In the genomic region with DNA sequence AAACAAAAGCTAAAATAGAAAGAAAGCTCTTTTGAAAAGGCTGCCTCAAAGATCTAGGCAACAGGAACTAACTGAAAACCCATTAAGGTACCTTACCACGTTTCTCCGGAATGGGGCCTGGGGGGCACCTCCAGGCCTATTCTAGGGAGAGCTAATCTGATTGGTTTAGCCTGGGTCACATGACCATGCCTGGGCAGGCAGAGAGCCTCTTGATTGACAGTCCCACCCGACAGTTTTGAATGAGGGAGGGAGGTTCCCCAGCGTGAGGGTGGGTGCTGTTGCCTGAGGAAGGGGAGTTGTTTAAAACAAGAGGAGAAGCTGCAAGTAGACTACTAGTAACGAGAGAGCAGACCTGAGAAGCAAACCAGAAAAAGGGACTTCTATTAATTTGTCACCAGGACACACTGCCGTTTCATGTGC, we compare ENCODE assay signal across 1 cellular context.
TF ChIP-seq lines count a peak whose summit lies in the region.

No MANE protein-coding gene starts in this region.

TF ChIP-seq in HepG2, 621 proteins besides CTCF, POLR2A, EP300 and RAD21 (continued from another document and continues in another):
- TF ChIP-seq, protein P1, sequence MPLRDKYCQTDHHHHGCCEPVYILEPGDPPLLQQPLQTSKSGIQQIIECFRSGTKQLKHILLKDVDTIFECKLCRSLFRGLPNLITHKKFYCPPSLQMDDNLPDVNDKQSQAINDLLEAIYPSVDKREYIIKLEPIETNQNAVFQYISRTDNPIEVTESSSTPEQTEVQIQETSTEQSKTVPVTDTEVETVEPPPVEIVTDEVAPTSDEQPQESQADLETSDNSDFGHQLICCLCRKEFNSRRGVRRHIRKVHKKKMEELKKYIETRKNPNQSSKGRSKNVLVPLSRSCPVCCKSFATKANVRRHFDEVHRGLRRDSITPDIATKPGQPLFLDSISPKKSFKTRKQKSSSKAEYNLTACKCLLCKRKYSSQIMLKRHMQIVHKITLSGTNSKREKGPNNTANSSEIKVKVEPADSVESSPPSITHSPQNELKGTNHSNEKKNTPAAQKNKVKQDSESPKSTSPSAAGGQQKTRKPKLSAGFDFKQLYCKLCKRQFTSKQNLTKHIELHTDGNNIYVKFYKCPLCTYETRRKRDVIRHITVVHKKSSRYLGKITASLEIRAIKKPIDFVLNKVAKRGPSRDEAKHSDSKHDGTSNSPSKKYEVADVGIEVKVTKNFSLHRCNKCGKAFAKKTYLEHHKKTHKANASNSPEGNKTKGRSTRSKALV (CRISPR knock-in tag; IDR thresholded peaks at IDR 0.05): no peak
- no peak for TF ChIP-seq ZNF644 (CRISPR knock-in tag; IDR thresholded peaks at IDR 0.05; ENCODE audit: low read depth)
- TF ChIP-seq, protein P2, sequence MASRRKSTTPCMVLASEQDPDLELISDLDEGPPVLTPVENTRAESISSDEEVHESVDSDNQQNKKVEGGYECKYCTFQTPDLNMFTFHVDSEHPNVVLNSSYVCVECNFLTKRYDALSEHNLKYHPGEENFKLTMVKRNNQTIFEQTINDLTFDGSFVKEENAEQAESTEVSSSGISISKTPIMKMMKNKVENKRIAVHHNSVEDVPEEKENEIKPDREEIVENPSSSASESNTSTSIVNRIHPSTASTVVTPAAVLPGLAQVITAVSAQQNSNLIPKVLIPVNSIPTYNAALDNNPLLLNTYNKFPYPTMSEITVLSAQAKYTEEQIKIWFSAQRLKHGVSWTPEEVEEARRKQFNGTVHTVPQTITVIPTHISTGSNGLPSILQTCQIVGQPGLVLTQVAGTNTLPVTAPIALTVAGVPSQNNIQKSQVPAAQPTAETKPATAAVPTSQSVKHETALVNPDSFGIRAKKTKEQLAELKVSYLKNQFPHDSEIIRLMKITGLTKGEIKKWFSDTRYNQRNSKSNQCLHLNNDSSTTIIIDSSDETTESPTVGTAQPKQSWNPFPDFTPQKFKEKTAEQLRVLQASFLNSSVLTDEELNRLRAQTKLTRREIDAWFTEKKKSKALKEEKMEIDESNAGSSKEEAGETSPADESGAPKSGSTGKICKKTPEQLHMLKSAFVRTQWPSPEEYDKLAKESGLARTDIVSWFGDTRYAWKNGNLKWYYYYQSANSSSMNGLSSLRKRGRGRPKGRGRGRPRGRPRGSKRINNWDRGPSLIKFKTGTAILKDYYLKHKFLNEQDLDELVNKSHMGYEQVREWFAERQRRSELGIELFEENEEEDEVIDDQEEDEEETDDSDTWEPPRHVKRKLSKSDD (CRISPR knock-in tag; IDR thresholded peaks at IDR 0.05; ENCODE audit: low read depth): no peak
- TF ChIP-seq KAT2B (IDR thresholded peaks at IDR 0.05; ENCODE audit: borderline replicate concordance, low read depth, low read length): no peak
- no peak for TF ChIP-seq ARNT (IDR thresholded peaks at IDR 0.05)
- no peak for TF ChIP-seq ZNF747 (CRISPR knock-in tag; IDR thresholded peaks at IDR 0.05; ENCODE audit: borderline replicate concordance)
- TF ChIP-seq, protein P3, sequence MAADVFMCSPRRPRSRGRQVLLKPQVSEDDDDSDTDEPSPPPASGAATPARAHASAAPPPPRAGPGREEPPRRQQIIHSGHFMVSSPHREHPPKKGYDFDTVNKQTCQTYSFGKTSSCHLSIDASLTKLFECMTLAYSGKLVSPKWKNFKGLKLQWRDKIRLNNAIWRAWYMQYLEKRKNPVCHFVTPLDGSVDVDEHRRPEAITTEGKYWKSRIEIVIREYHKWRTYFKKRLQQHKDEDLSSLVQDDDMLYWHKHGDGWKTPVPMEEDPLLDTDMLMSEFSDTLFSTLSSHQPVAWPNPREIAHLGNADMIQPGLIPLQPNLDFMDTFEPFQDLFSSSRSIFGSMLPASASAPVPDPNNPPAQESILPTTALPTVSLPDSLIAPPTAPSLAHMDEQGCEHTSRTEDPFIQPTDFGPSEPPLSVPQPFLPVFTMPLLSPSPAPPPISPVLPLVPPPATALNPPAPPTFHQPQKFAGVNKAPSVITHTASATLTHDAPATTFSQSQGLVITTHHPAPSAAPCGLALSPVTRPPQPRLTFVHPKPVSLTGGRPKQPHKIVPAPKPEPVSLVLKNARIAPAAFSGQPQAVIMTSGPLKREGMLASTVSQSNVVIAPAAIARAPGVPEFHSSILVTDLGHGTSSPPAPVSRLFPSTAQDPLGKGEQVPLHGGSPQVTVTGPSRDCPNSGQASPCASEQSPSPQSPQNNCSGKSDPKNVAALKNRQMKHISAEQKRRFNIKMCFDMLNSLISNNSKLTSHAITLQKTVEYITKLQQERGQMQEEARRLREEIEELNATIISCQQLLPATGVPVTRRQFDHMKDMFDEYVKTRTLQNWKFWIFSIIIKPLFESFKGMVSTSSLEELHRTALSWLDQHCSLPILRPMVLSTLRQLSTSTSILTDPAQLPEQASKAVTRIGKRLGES (CRISPR knock-in tag; IDR thresholded peaks at IDR 0.05; ENCODE audit: borderline replicate concordance): no peak
- TF ChIP-seq, protein P4, sequence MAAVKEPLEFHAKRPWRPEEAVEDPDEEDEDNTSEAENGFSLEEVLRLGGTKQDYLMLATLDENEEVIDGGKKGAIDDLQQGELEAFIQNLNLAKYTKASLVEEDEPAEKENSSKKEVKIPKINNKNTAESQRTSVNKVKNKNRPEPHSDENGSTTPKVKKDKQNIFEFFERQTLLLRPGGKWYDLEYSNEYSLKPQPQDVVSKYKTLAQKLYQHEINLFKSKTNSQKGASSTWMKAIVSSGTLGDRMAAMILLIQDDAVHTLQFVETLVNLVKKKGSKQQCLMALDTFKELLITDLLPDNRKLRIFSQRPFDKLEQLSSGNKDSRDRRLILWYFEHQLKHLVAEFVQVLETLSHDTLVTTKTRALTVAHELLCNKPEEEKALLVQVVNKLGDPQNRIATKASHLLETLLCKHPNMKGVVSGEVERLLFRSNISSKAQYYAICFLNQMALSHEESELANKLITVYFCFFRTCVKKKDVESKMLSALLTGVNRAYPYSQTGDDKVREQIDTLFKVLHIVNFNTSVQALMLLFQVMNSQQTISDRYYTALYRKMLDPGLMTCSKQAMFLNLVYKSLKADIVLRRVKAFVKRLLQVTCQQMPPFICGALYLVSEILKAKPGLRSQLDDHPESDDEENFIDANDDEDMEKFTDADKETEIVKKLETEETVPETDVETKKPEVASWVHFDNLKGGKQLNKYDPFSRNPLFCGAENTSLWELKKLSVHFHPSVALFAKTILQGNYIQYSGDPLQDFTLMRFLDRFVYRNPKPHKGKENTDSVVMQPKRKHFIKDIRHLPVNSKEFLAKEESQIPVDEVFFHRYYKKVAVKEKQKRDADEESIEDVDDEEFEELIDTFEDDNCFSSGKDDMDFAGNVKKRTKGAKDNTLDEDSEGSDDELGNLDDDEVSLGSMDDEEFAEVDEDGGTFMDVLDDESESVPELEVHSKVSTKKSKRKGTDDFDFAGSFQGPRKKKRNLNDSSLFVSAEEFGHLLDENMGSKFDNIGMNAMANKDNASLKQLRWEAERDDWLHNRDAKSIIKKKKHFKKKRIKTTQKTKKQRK (IDR thresholded peaks at IDR 0.05; ENCODE audit: low read length): no peak
- TF ChIP-seq SOX5 (CRISPR knock-in tag; IDR thresholded peaks at IDR 0.05; ENCODE audit: borderline replicate concordance): no peak
- TF ChIP-seq CCDC6 (CRISPR knock-in tag; IDR thresholded peaks at IDR 0.05): no peak
- no peak for TF ChIP-seq GZF1 (CRISPR knock-in tag; IDR thresholded peaks at IDR 0.05)
- TF ChIP-seq, protein P5, sequence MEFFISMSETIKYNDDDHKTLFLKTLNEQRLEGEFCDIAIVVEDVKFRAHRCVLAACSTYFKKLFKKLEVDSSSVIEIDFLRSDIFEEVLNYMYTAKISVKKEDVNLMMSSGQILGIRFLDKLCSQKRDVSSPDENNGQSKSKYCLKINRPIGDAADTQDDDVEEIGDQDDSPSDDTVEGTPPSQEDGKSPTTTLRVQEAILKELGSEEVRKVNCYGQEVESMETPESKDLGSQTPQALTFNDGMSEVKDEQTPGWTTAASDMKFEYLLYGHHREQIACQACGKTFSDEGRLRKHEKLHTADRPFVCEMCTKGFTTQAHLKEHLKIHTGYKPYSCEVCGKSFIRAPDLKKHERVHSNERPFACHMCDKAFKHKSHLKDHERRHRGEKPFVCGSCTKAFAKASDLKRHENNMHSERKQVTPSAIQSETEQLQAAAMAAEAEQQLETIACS (CRISPR knock-in tag; IDR thresholded peaks at IDR 0.05): no peak; the same call in 1 of the 2 replicates
- TF ChIP-seq, protein P6, sequence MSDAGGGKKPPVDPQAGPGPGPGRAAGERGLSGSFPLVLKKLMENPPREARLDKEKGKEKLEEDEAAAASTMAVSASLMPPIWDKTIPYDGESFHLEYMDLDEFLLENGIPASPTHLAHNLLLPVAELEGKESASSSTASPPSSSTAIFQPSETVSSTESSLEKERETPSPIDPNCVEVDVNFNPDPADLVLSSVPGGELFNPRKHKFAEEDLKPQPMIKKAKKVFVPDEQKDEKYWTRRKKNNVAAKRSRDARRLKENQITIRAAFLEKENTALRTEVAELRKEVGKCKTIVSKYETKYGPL (CRISPR knock-in tag; IDR thresholded peaks at IDR 0.05): no peak
- TF ChIP-seq ZNF3 (CRISPR knock-in tag; IDR thresholded peaks at IDR 0.05): no peak
- no peak for TF ChIP-seq PTBP1 (IDR thresholded peaks at IDR 0.05; ENCODE audit: low read depth, low read length, poor library complexity, severe bottlenecking)
- TF ChIP-seq ZNF12 (CRISPR knock-in tag; IDR thresholded peaks at IDR 0.05): no peak
- TF ChIP-seq, protein P7, sequence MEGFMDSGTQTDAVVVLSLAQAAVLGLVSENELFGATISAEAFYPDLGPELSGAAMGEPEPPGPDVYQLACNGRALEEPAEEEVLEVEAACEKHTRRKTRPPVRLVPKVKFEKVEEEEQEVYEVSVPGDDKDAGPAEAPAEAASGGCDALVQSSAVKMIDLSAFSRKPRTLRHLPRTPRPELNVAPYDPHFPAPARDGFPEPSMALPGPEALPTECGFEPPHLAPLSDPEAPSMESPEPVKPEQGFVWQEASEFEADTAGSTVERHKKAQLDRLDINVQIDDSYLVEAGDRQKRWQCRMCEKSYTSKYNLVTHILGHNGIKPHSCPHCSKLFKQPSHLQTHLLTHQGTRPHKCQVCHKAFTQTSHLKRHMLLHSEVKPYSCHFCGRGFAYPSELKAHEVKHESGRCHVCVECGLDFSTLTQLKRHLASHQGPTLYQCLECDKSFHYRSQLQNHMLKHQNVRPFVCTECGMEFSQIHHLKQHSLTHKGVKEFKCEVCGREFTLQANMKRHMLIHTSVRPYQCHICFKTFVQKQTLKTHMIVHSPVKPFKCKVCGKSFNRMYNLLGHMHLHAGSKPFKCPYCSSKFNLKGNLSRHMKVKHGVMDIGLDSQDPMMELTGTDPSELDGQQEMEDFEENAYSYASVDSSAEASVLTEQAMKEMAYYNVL (CRISPR knock-in tag; IDR thresholded peaks at IDR 0.05; ENCODE audit: borderline replicate concordance): no peak
- TF ChIP-seq MEIS2 (CRISPR knock-in tag; IDR thresholded peaks at IDR 0.05): 0 out of 2 replicates have a peak, but pooled peaks have one; percentile 25
- no peak for TF ChIP-seq KDM3A (CRISPR knock-in tag; IDR thresholded peaks at IDR 0.05; ENCODE audit: low read depth)
- TF ChIP-seq MED13 (CRISPR knock-in tag; IDR thresholded peaks at IDR 0.05): no peak
- no peak for TF ChIP-seq ZNF713 (CRISPR knock-in tag; IDR thresholded peaks at IDR 0.05)
- no peak for TF ChIP-seq ZNF879 (CRISPR knock-in tag; IDR thresholded peaks at IDR 0.05)
- peak; percentile 80 for TF ChIP-seq NFYB (CRISPR knock-in tag; IDR thresholded peaks at IDR 0.05)
- TF ChIP-seq PHF5A (CRISPR knock-in tag; IDR thresholded peaks at IDR 0.05; ENCODE audit: low read depth, unreplicated experiment): no peak
- TF ChIP-seq ZSCAN21 (CRISPR knock-in tag; IDR thresholded peaks at IDR 0.05; ENCODE audit: borderline replicate concordance): no peak
- 0 out of 2 replicates have a peak, but pooled peaks have one; percentile 54 for TF ChIP-seq ZNF256 (CRISPR knock-in tag; conservative IDR thresholded peaks at IDR 0.05)
- TF ChIP-seq, protein P8, sequence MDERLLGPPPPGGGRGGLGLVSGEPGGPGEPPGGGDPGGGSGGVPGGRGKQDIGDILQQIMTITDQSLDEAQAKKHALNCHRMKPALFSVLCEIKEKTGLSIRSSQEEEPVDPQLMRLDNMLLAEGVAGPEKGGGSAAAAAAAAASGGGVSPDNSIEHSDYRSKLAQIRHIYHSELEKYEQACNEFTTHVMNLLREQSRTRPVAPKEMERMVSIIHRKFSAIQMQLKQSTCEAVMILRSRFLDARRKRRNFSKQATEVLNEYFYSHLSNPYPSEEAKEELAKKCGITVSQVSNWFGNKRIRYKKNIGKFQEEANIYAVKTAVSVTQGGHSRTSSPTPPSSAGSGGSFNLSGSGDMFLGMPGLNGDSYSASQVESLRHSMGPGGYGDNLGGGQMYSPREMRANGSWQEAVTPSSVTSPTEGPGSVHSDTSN (CRISPR knock-in tag; IDR thresholded peaks at IDR 0.05): peak; percentile 87
- TF ChIP-seq RORA (CRISPR knock-in tag; IDR thresholded peaks at IDR 0.05): no peak
- TF ChIP-seq, protein P9, sequence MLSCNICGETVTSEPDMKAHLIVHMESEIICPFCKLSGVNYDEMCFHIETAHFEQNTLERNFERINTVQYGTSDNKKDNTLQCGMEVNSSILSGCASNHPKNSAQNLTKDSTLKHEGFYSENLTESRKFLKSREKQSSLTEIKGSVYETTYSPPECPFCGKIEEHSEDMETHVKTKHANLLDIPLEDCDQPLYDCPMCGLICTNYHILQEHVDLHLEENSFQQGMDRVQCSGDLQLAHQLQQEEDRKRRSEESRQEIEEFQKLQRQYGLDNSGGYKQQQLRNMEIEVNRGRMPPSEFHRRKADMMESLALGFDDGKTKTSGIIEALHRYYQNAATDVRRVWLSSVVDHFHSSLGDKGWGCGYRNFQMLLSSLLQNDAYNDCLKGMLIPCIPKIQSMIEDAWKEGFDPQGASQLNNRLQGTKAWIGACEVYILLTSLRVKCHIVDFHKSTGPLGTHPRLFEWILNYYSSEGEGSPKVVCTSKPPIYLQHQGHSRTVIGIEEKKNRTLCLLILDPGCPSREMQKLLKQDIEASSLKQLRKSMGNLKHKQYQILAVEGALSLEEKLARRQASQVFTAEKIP (CRISPR knock-in tag; IDR thresholded peaks at IDR 0.05; ENCODE audit: borderline replicate concordance): peak; percentile 31; the same call in 1 of the 2 replicates
- TF ChIP-seq, protein P10, sequence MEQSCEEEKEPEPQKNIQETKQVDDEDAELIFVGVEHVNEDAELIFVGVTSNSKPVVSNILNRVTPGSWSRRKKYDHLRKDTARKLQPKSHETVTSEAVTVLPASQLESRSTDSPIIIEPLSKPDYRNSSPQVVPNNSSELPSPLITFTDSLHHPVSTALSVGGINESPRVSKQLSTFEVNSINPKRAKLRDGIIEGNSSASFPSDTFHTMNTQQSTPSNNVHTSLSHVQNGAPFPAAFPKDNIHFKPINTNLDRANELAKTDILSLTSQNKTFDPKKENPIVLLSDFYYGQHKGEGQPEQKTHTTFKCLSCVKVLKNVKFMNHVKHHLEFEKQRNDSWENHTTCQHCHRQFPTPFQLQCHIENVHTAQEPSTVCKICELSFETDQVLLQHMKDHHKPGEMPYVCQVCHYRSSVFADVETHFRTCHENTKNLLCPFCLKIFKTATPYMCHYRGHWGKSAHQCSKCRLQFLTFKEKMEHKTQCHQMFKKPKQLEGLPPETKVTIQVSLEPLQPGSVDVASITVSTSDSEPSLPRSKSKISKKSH (CRISPR knock-in tag; IDR thresholded peaks at IDR 0.05; ENCODE audit: borderline replicate concordance): peak; percentile 16; the same call in 1 of the 2 replicates
- no peak for TF ChIP-seq ZNF746 (CRISPR knock-in tag; IDR thresholded peaks at IDR 0.05)
- no peak for TF ChIP-seq ZNF780A (CRISPR knock-in tag; IDR thresholded peaks at IDR 0.05)
- TF ChIP-seq, protein P11, sequence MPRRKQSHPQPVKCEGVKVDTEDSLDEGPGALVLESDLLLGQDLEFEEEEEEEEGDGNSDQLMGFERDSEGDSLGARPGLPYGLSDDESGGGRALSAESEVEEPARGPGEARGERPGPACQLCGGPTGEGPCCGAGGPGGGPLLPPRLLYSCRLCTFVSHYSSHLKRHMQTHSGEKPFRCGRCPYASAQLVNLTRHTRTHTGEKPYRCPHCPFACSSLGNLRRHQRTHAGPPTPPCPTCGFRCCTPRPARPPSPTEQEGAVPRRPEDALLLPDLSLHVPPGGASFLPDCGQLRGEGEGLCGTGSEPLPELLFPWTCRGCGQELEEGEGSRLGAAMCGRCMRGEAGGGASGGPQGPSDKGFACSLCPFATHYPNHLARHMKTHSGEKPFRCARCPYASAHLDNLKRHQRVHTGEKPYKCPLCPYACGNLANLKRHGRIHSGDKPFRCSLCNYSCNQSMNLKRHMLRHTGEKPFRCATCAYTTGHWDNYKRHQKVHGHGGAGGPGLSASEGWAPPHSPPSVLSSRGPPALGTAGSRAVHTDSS (CRISPR knock-in tag; conservative IDR thresholded peaks at IDR 0.05): 0 out of 2 replicates have a peak, but pooled peaks have one; percentile 64
- TF ChIP-seq PITX1 (CRISPR knock-in tag; IDR thresholded peaks at IDR 0.05): no peak
